In genomic region chr14:24848427-24848826, GRCh38 we compare ENCODE assay signal across 20 cellular contexts.
DNase-seq lines count a peak whose midpoint lies in the region; ATAC-seq and TF ChIP-seq lines count a peak whose summit lies in the region.
"Had no signal": no experiment of that assay in that cellular context is flagged by ENCODE, and none has a peak within 500 bp of the region (broad histone marks: within the 10 kb centered on the region; RNA-seq: fewer than 3 reads in every experiment).

No MANE protein-coding gene starts in this region.

- no peaks in the 10 kb centered on the region for H3K36me3 Mint-ChIP-seq in MCF 10A (ENCODE audit: insufficient read depth, unreplicated experiment)
- H3K36me3 Mint-ChIP-seq: CD8-positive, alpha-beta T cell; T-cell; WTC11 had no signal

- intact Hi-C loops in MCF 10A (cut with micrococcal nuclease) (no loop called here), breast epithelium (cut with DNase I; ENCODE audit: low total_unique reads) (no loop called here)

- TF ChIP-seq CTCF in MCF 10A (IDR thresholded peaks at IDR 0.05; ENCODE audit: unreplicated experiment) (no peak), breast epithelium (IDR thresholded peaks at IDR 0.05) (no peak), astrocyte of the cerebellum (IDR thresholded peaks at IDR 0.05; ENCODE audit: low read depth, low read length, missing control alignments) (no peak)

- no peaks in the 10 kb centered on the region for H3K36me3 ChIP-seq in breast epithelium
- H3K36me3 ChIP-seq: cardiac muscle cell, stomach had no signal

- no peaks in the 10 kb centered on the region for H3K27me3 ChIP-seq in breast epithelium
- H3K27me3 ChIP-seq: cardiac muscle cell, stomach had no signal

- CTCF ChIA-PET in MCF 10A (lab: Yijun Ruan, JAX), result no interaction called here

- TF ChIP-seq POLR2A in breast epithelium (IDR thresholded peaks at IDR 0.05), result no peak

- no peaks in the 10 kb centered on the region for H3K27me3 Mint-ChIP-seq in MCF 10A (ENCODE audit: insufficient read depth, unreplicated experiment)

- no peak for ATAC-seq in HG03045 (IDR thresholded peaks at IDR 0.05; ENCODE audit: unreplicated experiment)
- ATAC-seq in HG03460 (IDR thresholded peaks at IDR 0.05; ENCODE audit: unreplicated experiment), result no peak
- no peak for ATAC-seq in HG03521 (IDR thresholded peaks at IDR 0.05; ENCODE audit: unreplicated experiment)
- ATAC-seq: CD8-positive, alpha-beta T cell; mucosa of descending colon; T-cell; WTC11 had no signal

- H3K4me3 Mint-ChIP-seq in MCF 10A (ENCODE audit: unreplicated experiment), result peak overlapping the region; percentile 10
- H3K4me3 Mint-ChIP-seq: CD8-positive, alpha-beta T cell; T-cell; WTC11 had no signal

- H3K4me1 ChIP-seq in breast epithelium, result no peaks in the 10 kb centered on the region
- H3K4me1 ChIP-seq: parathyroid adenoma, stomach had no signal

- peaks cover 6% of the 10 kb centered on the region for H3K4me1 Mint-ChIP-seq in MCF 10A (ENCODE audit: insufficient read depth, unreplicated experiment)
- H3K4me1 Mint-ChIP-seq: T-cell had no signal

- no peak for DNase-seq in MCF 10A (ENCODE audit: unreplicated experiment)
- DNase-seq in breast epithelium (ENCODE audit: low spot score in 2 of 2), result no peak
- peak; percentile 59 for DNase-seq in astrocyte of the cerebellum (ENCODE audit: low read depth)
- DNase-seq in inferior parietal cortex (ENCODE audit: extremely low spot score), result peak; percentile 69
- DNase-seq in cerebellar nuclear complex (lab: John Stamatoyannopoulos, UW), result no peak
- DNase-seq: 8988T; activated effector memory CD4-positive, alpha-beta T cell treated with Interleukin-2 at 50 U/mL for 16 hours; CD8-positive, alpha-beta T cell; GDM1; islet precursor cell; MM.1S; mucosa of descending colon; stomach; T-cell had no signal

- POLR2A ChIA-PET in MCF 10A (lab: Yijun Ruan, JAX), result no interaction called here

- no peak overlapping the region for H3K27ac ChIP-seq in breast epithelium
- H3K27ac ChIP-seq: cardiac muscle cell, parathyroid adenoma, stomach had no signal

- H3K4me3 ChIP-seq in breast epithelium (no peak overlapping the region), astrocyte of the cerebellum (ENCODE audit: low read depth, low read length) (no peak overlapping the region)
- H3K4me3 ChIP-seq: cardiac muscle cell, mucosa of descending colon, stomach had no signal

- in situ Hi-C loops in astrocyte of the cerebellum (cut with HindIII; ENCODE audit: low sequenced_read_pairs), result no loop called here

- H3K27ac Mint-ChIP-seq in MCF 10A (ENCODE audit: low read depth, unreplicated experiment), result no peak overlapping the region
- H3K27ac Mint-ChIP-seq: CD8-positive, alpha-beta T cell; T-cell; WTC11 had no signal

- no peaks in the 10 kb centered on the region for H3K9me3 ChIP-seq in breast epithelium
- H3K9me3 ChIP-seq: mucosa of descending colon, stomach had no signal

- H3K9me3 Mint-ChIP-seq in MCF 10A (ENCODE audit: unreplicated experiment), result no peaks in the 10 kb centered on the region
- H3K9me3 Mint-ChIP-seq: CD8-positive, alpha-beta T cell; T-cell; WTC11 had no signal

- no TSS peak for BruUV-seq in MCF 10A (replicated peaks; lab: Mats Ljungman, UMichigan)

Comparison
In these comparisons a context has a peak if more than half of its experiments do, and no peak if none do; other contexts are left out.
1. DNase-seq: peak in astrocyte of the cerebellum (single experiment) and inferior parietal cortex (single experiment); none in MCF 10A (single experiment), breast epithelium (0 of 2) and cerebellar nuclear complex (0 of 2).